1 cellular context compared by ENCODE assay signal in the genomic region with DNA sequence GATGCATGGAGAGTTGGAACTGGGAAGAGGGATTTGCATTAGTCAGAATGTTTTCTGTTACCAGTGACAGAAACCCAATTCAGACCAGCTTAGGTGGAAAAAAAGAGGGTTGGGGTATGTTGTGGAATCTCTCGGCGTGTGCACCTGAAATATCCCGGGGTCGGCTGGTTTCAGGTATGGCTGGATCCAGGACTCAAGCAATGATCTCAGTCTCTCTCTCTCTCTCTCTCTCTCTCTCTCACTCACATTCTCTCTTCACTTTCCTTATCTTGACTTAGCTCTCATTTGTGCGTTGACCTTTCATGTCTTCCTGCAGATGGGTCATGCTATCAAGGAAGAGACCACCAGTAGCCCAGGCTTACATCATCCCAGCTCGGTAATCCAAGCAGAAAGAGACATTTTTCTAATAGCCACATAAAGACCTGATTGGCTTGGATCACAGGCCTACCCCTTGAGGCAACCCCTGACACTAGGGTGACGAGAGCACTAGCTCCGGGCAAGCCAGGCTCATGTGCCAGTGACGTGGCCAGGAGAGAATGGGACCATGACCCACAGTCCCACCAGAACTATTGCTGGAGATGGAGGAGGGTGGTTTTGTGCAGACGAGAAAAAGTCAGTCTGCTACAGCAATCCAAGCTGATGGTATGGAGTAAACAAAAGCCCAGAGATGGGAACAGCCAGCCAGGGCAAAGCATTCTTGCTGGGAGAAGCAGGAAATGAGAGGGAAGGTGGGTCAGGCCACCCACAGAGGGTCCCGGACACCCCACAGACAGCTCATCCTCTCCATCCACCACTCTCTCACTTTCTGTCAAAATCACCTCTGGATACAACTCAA.
TF ChIP-seq lines count a peak whose summit lies in the region.

No MANE protein-coding gene starts in this region.

TF ChIP-seq in IMR-90, 13 proteins besides CTCF, POLR2A, EP300 and RAD21:
- TF ChIP-seq NFE2L2 (IDR thresholded peaks at IDR 0.05; ENCODE audit: low read depth, low read length), result no peak
- no peak for TF ChIP-seq MAZ (IDR thresholded peaks at IDR 0.05; ENCODE audit: borderline replicate concordance, low read depth, low read length)
- TF ChIP-seq BHLHE40 (IDR thresholded peaks at IDR 0.05; ENCODE audit: low read depth, low read length), result no peak
